ENCODE assay signal across 16 cellular contexts in the genomic region with DNA sequence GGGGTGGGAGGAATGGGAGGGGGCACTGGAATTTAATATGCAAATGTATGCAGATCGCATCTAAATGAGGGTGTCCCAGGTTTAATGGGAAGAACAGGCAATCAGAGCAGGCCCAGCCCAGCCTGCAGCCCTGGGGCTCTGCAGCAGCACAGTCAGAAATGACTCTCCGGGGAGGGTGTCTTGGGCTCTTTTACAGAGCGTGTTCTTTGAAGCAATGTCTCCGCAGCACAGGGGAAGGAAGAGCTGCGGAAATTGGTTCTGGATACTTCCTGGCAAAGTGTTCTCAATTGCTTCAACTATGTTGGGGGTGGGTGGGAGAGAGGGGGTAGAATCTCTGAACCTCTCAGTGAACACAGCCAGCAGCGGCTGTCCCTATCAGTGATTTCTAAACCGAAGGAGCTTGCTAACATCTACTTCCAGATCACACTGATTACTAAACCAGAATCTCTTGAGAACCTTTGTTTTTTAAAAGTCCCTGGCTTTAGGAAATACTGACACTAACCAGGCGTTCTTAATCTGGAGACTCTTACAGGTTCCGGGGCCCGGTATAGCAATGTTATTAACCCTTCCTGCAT. TPM values are rescaled to one million over a fixed set of nuclear protein-coding genes. Genes with fewer than 3 reads are reported as not detected.
A peak's percentile ranks its signal among the peaks of the same experiment; 100 is the strongest.
DNase-seq lines count a peak whose midpoint lies in the region; ATAC-seq, FAIRE-seq and TF ChIP-seq lines count a peak whose summit lies in the region.
"Had no signal": no experiment of that assay in that cellular context is flagged by ENCODE, and none has a peak within 500 bp of the region (broad histone marks: within the 10 kb centered on the region; RNA-seq: fewer than 3 reads in every experiment).

No MANE protein-coding gene starts in this region.

- H3K27ac ChIP-seq in GM23338 (ENCODE audit: low read depth) (peak overlapping the region; percentile 82; the same call in 1 of the 2 replicates), neural progenitor cell (no peak overlapping the region), pancreas (no peak overlapping the region)
- H3K27ac ChIP-seq: A549, ascending aorta, esophagus squamous epithelium, heart left ventricle had no signal

- peaks cover 66% of the 10 kb centered on the region for H3K4me1 Mint-ChIP-seq in activated CD4-positive, alpha-beta T cell treated with anti-CD3 and anti-CD28 coated beads, Interleukin-2, amount 10 ng/mL, durations not matched to agents 7 days and 5 days
- peaks cover 45% of the 10 kb centered on the region for H3K4me1 Mint-ChIP-seq in GM23338
- H3K4me1 Mint-ChIP-seq in neural progenitor cell = peaks cover 19% of the 10 kb centered on the region

- H3K79me2 ChIP-seq in GM23338 (replicated peaks; ENCODE audit: insufficient read depth) (no peaks in the 10 kb centered on the region), neural progenitor cell (ENCODE audit: low read depth) (no peaks in the 10 kb centered on the region)

- CTCF ChIA-PET in activated CD4-positive, alpha-beta T cell treated with anti-CD3 and anti-CD28 coated beads, Interleukin-2, amount 10 ng/mL, durations not matched to agents 7 days and 5 days (lab: Charles Lee) = interaction anchor here (0.8 to 6.8 kb wide), 5 partner anchors 11 to 14 kb away, joined by 3 to 30 read pairs (median 4); no protein-coding TSS in a partner anchor

- H3K27ac Mint-ChIP-seq in activated CD4-positive, alpha-beta T cell treated with anti-CD3 and anti-CD28 coated beads, Interleukin-2, amount 10 ng/mL, durations not matched to agents 7 days and 5 days = no peak overlapping the region
- H3K27ac Mint-ChIP-seq in GM23338 = no peak overlapping the region; the same call in 1 of the 2 replicates
- H3K27ac Mint-ChIP-seq in neural progenitor cell = peak overlapping the region; percentile 42

- H2AFZ ChIP-seq in GM23338 (peak overlapping the region; percentile 93), neural progenitor cell (replicated peaks) (no peak overlapping the region)

- no peaks in the 10 kb centered on the region for H3K36me3 Mint-ChIP-seq in activated CD4-positive, alpha-beta T cell treated with anti-CD3 and anti-CD28 coated beads, Interleukin-2, amount 10 ng/mL, durations not matched to agents 7 days and 5 days (ENCODE audit: low read depth)
- H3K36me3 Mint-ChIP-seq in GM23338 (ENCODE audit: low read depth) (no peaks in the 10 kb centered on the region), neural progenitor cell (no peaks in the 10 kb centered on the region)

- FAIRE-seq in pancreas (lab: Jason Lieb, UNC) = no peak
- FAIRE-seq: A549 had no signal

- peak overlapping the region; percentile 60; the same call in 1 of the 2 replicates for H3K4me2 ChIP-seq in GM23338
- no peak overlapping the region for H3K4me2 ChIP-seq in neural progenitor cell
- H3K4me2 ChIP-seq: A549, SK-N-SH had no signal

- peaks cover 12% of the 10 kb centered on the region for H3K27me3 Mint-ChIP-seq in activated CD4-positive, alpha-beta T cell treated with anti-CD3 and anti-CD28 coated beads, Interleukin-2, amount 10 ng/mL, durations not matched to agents 7 days and 5 days
- H3K27me3 Mint-ChIP-seq in GM23338 (ENCODE audit: insufficient read depth, low read depth, poor library complexity) (peaks cover 9% of the 10 kb centered on the region), neural progenitor cell (ENCODE audit: insufficient read depth, low read depth) (peaks cover 3% of the 10 kb centered on the region)

- no peak for TF ChIP-seq CTCF in GM23338 (conservative IDR thresholded peaks at IDR 0.05; ENCODE audit: low read depth in 2 of 2)
- TF ChIP-seq CTCF in neural progenitor cell (IDR thresholded peaks at IDR 0.05) = no peak
- TF ChIP-seq CTCF in pancreas (IDR thresholded peaks at IDR 0.05) = no peak

- POLR2A ChIA-PET in activated CD4-positive, alpha-beta T cell treated with anti-CD3 and anti-CD28 coated beads, Interleukin-2, amount 10 ng/mL, durations not matched to agents 7 days and 5 days (lab: Charles Lee) = no interaction called here

- no peak overlapping the region; the same call in 1 of the 2 replicates for H3K4me3 ChIP-seq in GM23338
- no peak overlapping the region for H3K4me3 ChIP-seq in neural progenitor cell
- no peak overlapping the region for H3K4me3 ChIP-seq in pancreas
- H3K4me3 ChIP-seq: A549, ascending aorta, esophagus squamous epithelium, heart left ventricle had no signal

- no peak overlapping the region for H3K4me3 Mint-ChIP-seq in activated CD4-positive, alpha-beta T cell treated with anti-CD3 and anti-CD28 coated beads, Interleukin-2, amount 10 ng/mL, durations not matched to agents 7 days and 5 days
- no peak overlapping the region for H3K4me3 Mint-ChIP-seq in GM23338
- H3K4me3 Mint-ChIP-seq in neural progenitor cell = no peak overlapping the region

- WGBS in pancreas, 2 donors = 32 to 35% methylated on average over 10 of the region's 10 CpGs

- peaks cover 46% of the 10 kb centered on the region for H3K4me1 ChIP-seq in GM23338 (ENCODE audit: insufficient read depth)
- peaks cover 5% of the 10 kb centered on the region for H3K4me1 ChIP-seq in neural progenitor cell
- H3K4me1 ChIP-seq in pancreas = no peaks in the 10 kb centered on the region
- H3K4me1 ChIP-seq: ascending aorta had no signal

- no peaks in the 10 kb centered on the region for H3K36me3 ChIP-seq in GM23338 (ENCODE audit: insufficient read depth)
- H3K36me3 ChIP-seq in neural progenitor cell = no peaks in the 10 kb centered on the region
- no peaks in the 10 kb centered on the region for H3K36me3 ChIP-seq in pancreas
- H3K36me3 ChIP-seq: ascending aorta, esophagus squamous epithelium, heart left ventricle had no signal

- ATAC-seq in GM23338 (peak; percentile 79), HG03378 (IDR thresholded peaks at IDR 0.05; ENCODE audit: unreplicated experiment) (no peak), pancreas (no peak)
- ATAC-seq: A549 had no signal

- H3K9me3 ChIP-seq in neural progenitor cell (ENCODE audit: low read depth) = no peaks in the 10 kb centered on the region
- no peaks in the 10 kb centered on the region for H3K9me3 ChIP-seq in pancreas
- H3K9me3 ChIP-seq: A549, ascending aorta, esophagus squamous epithelium, heart left ventricle, SK-N-SH had no signal

- no peaks in the 10 kb centered on the region for H3K9me2 ChIP-seq in GM23338 (ENCODE audit: insufficient read depth)
- H3K9me2 ChIP-seq: SK-N-SH had no signal

- H3K9ac ChIP-seq in neural progenitor cell = no peak overlapping the region
- H3K9ac ChIP-seq: SK-N-SH had no signal

- H3K27me3 ChIP-seq in GM23338 (ENCODE audit: insufficient read depth) = no peaks in the 10 kb centered on the region
- no peaks in the 10 kb centered on the region for H3K27me3 ChIP-seq in neural progenitor cell
- no peaks in the 10 kb centered on the region for H3K27me3 ChIP-seq in pancreas
- H3K27me3 ChIP-seq: ascending aorta had no signal

- intact Hi-C loops in posterior cingulate gyrus (cut with DNase I) (no loop called here), pancreas (cut with DNase I) (no loop called here)

- H3F3A ChIP-seq in GM23338 (replicated peaks; ENCODE audit: low read depth) = peaks cover 15% of the 10 kb centered on the region
- no peaks in the 10 kb centered on the region for H3F3A ChIP-seq in neural progenitor cell (ENCODE audit: low read depth)

- no peaks in the 10 kb centered on the region for H4K20me1 ChIP-seq in GM23338 (replicated peaks; ENCODE audit: insufficient read depth)
- H4K20me1 ChIP-seq in neural progenitor cell (ENCODE audit: low read depth) = no peaks in the 10 kb centered on the region

- no peaks in the 10 kb centered on the region for H3K9me3 Mint-ChIP-seq in activated CD4-positive, alpha-beta T cell treated with anti-CD3 and anti-CD28 coated beads, Interleukin-2, amount 10 ng/mL, durations not matched to agents 7 days and 5 days
- no peaks in the 10 kb centered on the region; the same call in 2 of the 3 replicates for H3K9me3 Mint-ChIP-seq in GM23338
- H3K9me3 Mint-ChIP-seq in neural progenitor cell = no peaks in the 10 kb centered on the region

- peak; percentile 43 for DNase-seq in activated CD4-positive, alpha-beta T cell treated with anti-CD3 and anti-CD28 coated beads, Interleukin-2, amount 10 ng/mL, durations not matched to agents 7 days and 5 days
- DNase-seq in activated CD4-positive, alpha-beta T cell treated with anti-CD3 and anti-CD28 coated beads, Interleukin-2, amount 50 U/mL, for 4 hours = no peak
- peak; percentile 61 for DNase-seq in GM23338 (ENCODE audit: low spot score)
- DNase-seq in central memory CD4-positive, alpha-beta T cell = peak; percentile 19
- DNase-seq in neural progenitor cell (ENCODE audit: low spot score) = no peak
- DNase-seq in posterior cingulate gyrus = no peak
- no peak for DNase-seq in pancreas
- DNase-seq: Calu3, esophagus squamous epithelium, NCI-H510A, SK-N-SH had no signal

RNA-seq across cellular contexts. Expression of gene MMP9, which starts 8.1 kb away (rescaled TPM):
- not detected for total RNA-seq in activated CD4-positive, alpha-beta T cell treated with anti-CD3 and anti-CD28 coated beads, Interleukin-2, amount 10 ng/mL, durations not matched to agents 7 days and 5 days
- total RNA-seq in GM23338 (2014; rRNA removed; shearing (Covaris generic)) = 5.4 and 5.8 TPM in 2 replicates
- 4.1 and 4.3 TPM in 2 replicates for polyA plus RNA-seq in GM23338 (2016; fragmentation: Nextera tagmentation; extraction: Ambion mirVana)
- total RNA-seq in neural progenitor cell (ENCODE audit: low replicate concordance) = 0.15 TPM in 1 of 2 replicates, not detected in the other
- total RNA-seq in pancreas = 1 to 10 TPM in 1 of 6 donors, under 1 TPM in 4, not detected in 1; 0.19 to 1.3 (median 0.29) TPM
- under 1 TPM; 0.19 to 0.21 TPM for polyA plus RNA-seq in pancreas
- total RNA-seq: ascending aorta, Calu3, pulmonary artery endothelial cell had no signal

RNA-seq across cellular contexts. Expression of gene SLC12A5, which starts 28.4 kb away (rescaled TPM):
- total RNA-seq in activated CD4-positive, alpha-beta T cell treated with anti-CD3 and anti-CD28 coated beads, Interleukin-2, amount 10 ng/mL, durations not matched to agents 7 days and 5 days = under 1 TPM; 0.42 to 0.87 TPM
- 0.35 and 3.5 TPM in 2 replicates for total RNA-seq in GM23338 (2014; rRNA removed; shearing (Covaris generic))
- polyA plus RNA-seq in GM23338 (2016; fragmentation: Nextera tagmentation; extraction: Ambion mirVana) (8.4 and 9.8 TPM in 2 replicates), pancreas (10 to 100 TPM; 12.9 to 21.5 TPM)
- total RNA-seq in neural progenitor cell (ENCODE audit: low replicate concordance) (0.37 and 0.77 TPM in 2 replicates), pancreas (1 to 10 TPM in 4 of 6 donors, under 1 TPM in 2; 0.35 to 2.2 (median 1.3) TPM)
- total RNA-seq: ascending aorta, esophagus squamous epithelium had no signal
- polyA plus RNA-seq: heart left ventricle had no signal

RNA-seq across cellular contexts. Expression of gene ZNF335, which starts 28.7 kb away (rescaled TPM):
- total RNA-seq in activated CD4-positive, alpha-beta T cell treated with anti-CD3 and anti-CD28 coated beads, Interleukin-2, amount 10 ng/mL, durations not matched to agents 7 days and 5 days = 10 to 100 TPM; 40.4 to 41.2 TPM
- 18.6 and 24.2 TPM in 2 replicates for total RNA-seq in GM23338 (2014; rRNA removed; shearing (Covaris generic))
- 5.7 and 7.4 TPM in 2 replicates for polyA plus RNA-seq in GM23338 (2016; fragmentation: Nextera tagmentation; extraction: Ambion mirVana)
- total RNA-seq in neural progenitor cell (ENCODE audit: low replicate concordance) = 7.2 and 17.4 TPM in 2 replicates
- total RNA-seq in pancreas = 10 to 100 TPM in 2 of 6 donors, 1 to 10 TPM in 4; 7.4 to 11.0 (median 7.5) TPM
- 10 to 100 TPM; 24.4 to 27.4 TPM for polyA plus RNA-seq in pancreas

Comparison
In these comparisons a context has a peak if more than half of its experiments do, and no peak if none do; other contexts are left out.
1. DNase-seq: peak in activated CD4-positive, alpha-beta T cell treated with anti-CD3 and anti-CD28 coated beads, Interleukin-2, amount 10 ng/mL, durations not matched to agents 7 days and 5 days (single experiment), GM23338 (single experiment) and central memory CD4-positive, alpha-beta T cell (single experiment); none in activated CD4-positive, alpha-beta T cell treated with anti-CD3 and anti-CD28 coated beads, Interleukin-2, amount 50 U/mL, for 4 hours (0 of 2), neural progenitor cell (single experiment), posterior cingulate gyrus (0 of 10) and pancreas (0 of 6).